In genomic region chr2:55311444-55311870, GRCh38 we compare ENCODE assay signal across 8 cellular contexts. TPM values are rescaled to one million over a fixed set of nuclear protein-coding genes. Genes with fewer than 3 reads are reported as not detected.
DNase-seq lines count a peak whose midpoint lies in the region; ATAC-seq and TF ChIP-seq lines count a peak whose summit lies in the region.

No MANE protein-coding gene starts in this region.

- H3K9me3 Mint-ChIP-seq in activated CD8-positive, alpha-beta memory T cell treated with anti-CD3 and anti-CD28 coated beads, Interleukin-2, amount 10 ng/mL, durations not matched to agents 7 days and 5 days (ENCODE audit: low read depth) = no peaks in the 10 kb centered on the region

- no peak overlapping the region for H3K4me3 ChIP-seq in fibroblast of mammary gland (ENCODE audit: control insufficient read depth, low read depth, low read length)

- H3K27ac Mint-ChIP-seq in activated CD8-positive, alpha-beta memory T cell treated with anti-CD3 and anti-CD28 coated beads, Interleukin-2, amount 10 ng/mL, durations not matched to agents 7 days and 5 days = no peak overlapping the region

- H3K4me1 Mint-ChIP-seq in activated CD8-positive, alpha-beta memory T cell treated with anti-CD3 and anti-CD28 coated beads, Interleukin-2, amount 10 ng/mL, durations not matched to agents 7 days and 5 days = peaks cover 23% of the 10 kb centered on the region

- DNase-seq in activated CD8-positive, alpha-beta memory T cell treated with anti-CD3 and anti-CD28 coated beads, Interleukin-2, amount 10 ng/mL, durations not matched to agents 7 days and 5 days = peak; percentile 44
- no peak for DNase-seq in activated CD8-positive, alpha-beta memory T cell treated with anti-CD3 and anti-CD28 coated beads, Interleukin-2, amount 50 U/mL, for 4 hours
- DNase-seq in NAMALWA (ENCODE audit: low spot score) (peak; percentile 40), fibroblast of mammary gland (ENCODE audit: low read depth) (peak; percentile 86), mucosa of gallbladder (ENCODE audit: low spot score) (no peak), pons (ENCODE audit: low spot score) (no peak), LoVo (ENCODE audit: low spot score) (no peak)

- peak; percentile 90 for ATAC-seq in activated CD8-positive, alpha-beta memory T cell treated with anti-CD3 and anti-CD28 coated beads, Interleukin-2, amount 10 ng/mL, durations not matched to agents 7 days and 5 days
- ATAC-seq in HG02588 (IDR thresholded peaks at IDR 0.05; ENCODE audit: unreplicated experiment) = peak; percentile 91

- H3K27me3 Mint-ChIP-seq in activated CD8-positive, alpha-beta memory T cell treated with anti-CD3 and anti-CD28 coated beads, Interleukin-2, amount 10 ng/mL, durations not matched to agents 7 days and 5 days = no peaks in the 10 kb centered on the region

- TF ChIP-seq CTCF in fibroblast of mammary gland (conservative IDR thresholded peaks at IDR 0.05; ENCODE audit: control insufficient read depth, insufficient read depth, low read depth, low read length) = peak; percentile 55

- peaks cover 9% of the 10 kb centered on the region for H3K36me3 Mint-ChIP-seq in activated CD8-positive, alpha-beta memory T cell treated with anti-CD3 and anti-CD28 coated beads, Interleukin-2, amount 10 ng/mL, durations not matched to agents 7 days and 5 days

- CTCF ChIA-PET in activated CD8-positive, alpha-beta memory T cell treated with anti-CD3 and anti-CD28 coated beads, Interleukin-2, amount 10 ng/mL, durations not matched to agents 7 days and 5 days (lab: Charles Lee) = interaction anchor here (0.8 kb wide), 1 partner anchor 19 kb away, joined by 4 read pairs; no protein-coding TSS in a partner anchor

- H3K4me3 Mint-ChIP-seq in activated CD8-positive, alpha-beta memory T cell treated with anti-CD3 and anti-CD28 coated beads, Interleukin-2, amount 10 ng/mL, durations not matched to agents 7 days and 5 days = no peak overlapping the region

RNA-seq across cellular contexts. Expression of gene MTIF2, which starts 42.4 kb away (rescaled TPM):
- 10 to 100 TPM; 27.7 to 33.5 TPM for total RNA-seq in activated CD8-positive, alpha-beta memory T cell treated with anti-CD3 and anti-CD28 coated beads, Interleukin-2, amount 10 ng/mL, durations not matched to agents 7 days and 5 days
- 22.8 TPM for total RNA-seq in mucosa of gallbladder

Comparison
In these comparisons a context has a peak if more than half of its experiments do, and no peak if none do; other contexts are left out.
1. DNase-seq: peak in activated CD8-positive, alpha-beta memory T cell treated with anti-CD3 and anti-CD28 coated beads, Interleukin-2, amount 10 ng/mL, durations not matched to agents 7 days and 5 days (single experiment), NAMALWA (single experiment) and fibroblast of mammary gland (single experiment); none in activated CD8-positive, alpha-beta memory T cell treated with anti-CD3 and anti-CD28 coated beads, Interleukin-2, amount 50 U/mL, for 4 hours (single experiment), mucosa of gallbladder (single experiment), pons (single experiment) and LoVo (single experiment).